In the genomic region with DNA sequence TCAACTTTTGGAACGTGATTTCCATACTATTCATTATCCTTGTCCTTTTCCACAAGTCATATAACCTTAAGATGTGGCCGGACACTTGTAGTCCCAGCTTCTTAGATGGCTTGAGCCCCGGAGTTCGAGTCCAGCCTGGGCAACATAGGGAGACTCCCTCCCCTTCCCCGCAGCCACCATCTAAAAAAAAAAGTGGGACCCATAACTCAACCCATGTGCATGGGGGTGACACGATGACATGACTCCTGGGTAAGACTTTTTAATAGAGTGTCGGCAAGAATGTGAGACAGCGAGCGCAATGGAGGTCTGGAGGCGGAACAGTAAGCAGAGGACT, we compare ENCODE assay signal across 8 cellular contexts. TPM values are rescaled to one million over a fixed set of nuclear protein-coding genes. Genes with fewer than 3 reads are reported as not detected.
DNase-seq lines count a peak whose midpoint lies in the region; ATAC-seq and TF ChIP-seq lines count a peak whose summit lies in the region.

No MANE protein-coding gene starts in this region.

- TF ChIP-seq EP300 in sigmoid colon (IDR thresholded peaks at IDR 0.05): no peak

- H3K27ac ChIP-seq in heart left ventricle (peak overlapping the region; percentile 86 to 99 (median 96)), sigmoid colon (peak overlapping the region; percentile 92 to 95 (median 94))

- peaks cover 57% of the 10 kb centered on the region for H3K36me3 Mint-ChIP-seq in activated T-cell treated with anti-CD3 and anti-CD28 coated beads, Interleukin-2, amount 50 U/mL, for 24 hours (ENCODE audit: low read depth)
- H3K36me3 Mint-ChIP-seq in activated B cell treated with CpG ODN at 0.5 μM for 24 hours (ENCODE audit: low read depth): peaks cover 38% of the 10 kb centered on the region

- TF ChIP-seq CTCF in activated B cell treated with CpG ODN at 0.5 μM for 24 hours (IDR thresholded peaks at IDR 0.05) (no peak), heart left ventricle (IDR thresholded peaks at IDR 0.05) (no peak), sigmoid colon (IDR thresholded peaks at IDR 0.05) (no peak)

- intact Hi-C loops in activated B cell treated with CpG ODN at 0.5 μM for 24 hours (cut with micrococcal nuclease): loop anchor here (5.0 to 10.0 kb wide), 5 partner anchors 89 to 1766 kb away; partner anchors contain the start of genes DUSP10, HLX and TP53BP2
- intact Hi-C loops in heart left ventricle (cut with DNase I): loop anchor here in 4 of 10 donors (2.0 to 10.0 kb wide), 3 partner anchors 69 to 71 kb away; partner anchors contain the start of genes AIDA (in 4 of the 4) and BROX (in 4 of the 4)
- intact Hi-C loops in sigmoid colon (cut with DNase I): no loop called here

- TF ChIP-seq POLR2A in heart left ventricle (IDR thresholded peaks at IDR 0.05) (no peak), sigmoid colon (IDR thresholded peaks at IDR 0.05) (no peak)

- H3K27me3 Mint-ChIP-seq in activated T-cell treated with anti-CD3 and anti-CD28 coated beads, Interleukin-2, amount 50 U/mL, for 24 hours: no peaks in the 10 kb centered on the region
- no peaks in the 10 kb centered on the region for H3K27me3 Mint-ChIP-seq in activated B cell treated with CpG ODN at 0.5 μM for 24 hours

- no peaks in the 10 kb centered on the region for H3K9me3 Mint-ChIP-seq in activated T-cell treated with anti-CD3 and anti-CD28 coated beads, Interleukin-2, amount 50 U/mL, for 24 hours
- no peaks in the 10 kb centered on the region for H3K9me3 Mint-ChIP-seq in activated B cell treated with CpG ODN at 0.5 μM for 24 hours

- H3K4me3 ChIP-seq in heart left ventricle (peak overlapping the region; percentile 58 to 94 (median 80)), sigmoid colon (peak overlapping the region; percentile 68 to 92 (median 81))

- peaks cover 33% of the 10 kb centered on the region for H3K4me1 Mint-ChIP-seq in activated T-cell treated with anti-CD3 and anti-CD28 coated beads, Interleukin-2, amount 50 U/mL, for 24 hours (ENCODE audit: low read depth)
- peaks cover 25% of the 10 kb centered on the region for H3K4me1 Mint-ChIP-seq in activated B cell treated with CpG ODN at 0.5 μM for 24 hours

- 5 to 8% (median 7%) methylated on average over 10 of the region's 10 CpGs for WGBS in heart left ventricle, 4 donors
- WGBS in sigmoid colon, 2 donors: 4 to 6% methylated on average over 10 of the region's 10 CpGs

- POLR2A ChIA-PET in activated B cell treated with CpG ODN at 0.5 μM for 24 hours (lab: Charles Lee): interaction anchor here (0.6 to 3.1 kb wide), 17 partner anchors 9 to 1766 kb away, joined by 3 to 49 read pairs (median 7); partner anchors contain the start of genes AIDA, BROX, FAM177B and TAF1A

- H3K9me3 ChIP-seq in heart left ventricle (no peaks in the 10 kb centered on the region), sigmoid colon (no peaks in the 10 kb centered on the region)

- peaks cover 0 to 50% (median 43%) of the 10 kb centered on the region in 9 donors for H3K36me3 ChIP-seq in heart left ventricle
- H3K36me3 ChIP-seq in sigmoid colon: peaks cover 0 to 32% (median 3%) of the 10 kb centered on the region in 4 donors

- no peaks in the 10 kb centered on the region for H3K27me3 ChIP-seq in heart left ventricle
- H3K27me3 ChIP-seq in sigmoid colon: no peaks in the 10 kb centered on the region

- H3K27ac Mint-ChIP-seq in activated T-cell treated with anti-CD3 and anti-CD28 coated beads, Interleukin-2, amount 50 U/mL, for 24 hours: peak overlapping the region; percentile 97
- H3K27ac Mint-ChIP-seq in activated B cell treated with CpG ODN at 0.5 μM for 24 hours: peak overlapping the region; percentile 99

- CTCF ChIA-PET in activated B cell treated with CpG ODN at 0.5 μM for 24 hours (lab: Charles Lee): interaction anchor here (1.4 to 1.6 kb wide), 2 partner anchors 9 to 178 kb away, joined by 5 to 8 read pairs; no protein-coding TSS in a partner anchor

- peaks cover 0 to 21% (median 12%) of the 10 kb centered on the region in 12 donors for H3K4me1 ChIP-seq in heart left ventricle
- H3K4me1 ChIP-seq in sigmoid colon: peaks cover 0 to 18% (median 7%) of the 10 kb centered on the region in 4 donors

- peak overlapping the region; percentile 99 for H3K4me3 Mint-ChIP-seq in activated T-cell treated with anti-CD3 and anti-CD28 coated beads, Interleukin-2, amount 50 U/mL, for 24 hours
- peak overlapping the region; percentile 100 for H3K4me3 Mint-ChIP-seq in activated B cell treated with CpG ODN at 0.5 μM for 24 hours

- no peak for DNase-seq in activated T-cell treated with anti-CD3 and anti-CD28 coated beads, Interleukin-2, amount 50 U/mL, for 24 hours
- no peak for DNase-seq in activated T-cell treated with anti-CD3 and anti-CD28 coated beads, Interleukin-2, amount 50 U/mL, for 48 hours
- DNase-seq in activated B cell treated with CpG ODN at 0.5 μM for 24 hours (no peak), heart left ventricle (no peak), sigmoid colon (no peak), T1000 (lab: John Stamatoyannopoulos, UW) (no peak), iPS-NIHi11 (ENCODE audit: low spot score) (no peak), COR-L47 (lab: John Stamatoyannopoulos, UW) (no peak)

- ATAC-seq in activated B cell treated with CpG ODN at 0.5 μM for 24 hours (ENCODE audit: low read depth): no peak
- peak in 2 of 4 donors; percentile 15 to 44 for ATAC-seq in heart left ventricle

RNA-seq across cellular contexts. Expression of gene MIA3, which starts 25.7 kb away (rescaled TPM):
- total RNA-seq in activated B cell treated with CpG ODN at 0.5 μM for 24 hours: 58.8 and 83.1 TPM in 2 replicates
- total RNA-seq in heart left ventricle: 10 to 100 TPM; 50.2 to 71.1 (median 61.4) TPM
- 10 to 100 TPM; 20.2 to 48.6 TPM for polyA plus RNA-seq in heart left ventricle
- 10 to 100 TPM; 27.4 to 36.4 (median 31.7) TPM for total RNA-seq in sigmoid colon
- polyA plus RNA-seq in sigmoid colon: 10 to 100 TPM in 1 of 3 donors, 1 to 10 TPM in 2; 5.4 to 27.9 (median 5.8) TPM

RNA-seq across cellular contexts. Expression of gene TAF1A, which starts 53.8 kb away (rescaled TPM):
- total RNA-seq in activated B cell treated with CpG ODN at 0.5 μM for 24 hours (15.2 and 19.1 TPM in 2 replicates), heart left ventricle (1 to 10 TPM in 8 of 9 donors, under 1 TPM in 1; 0.81 to 5.1 (median 1.6) TPM), sigmoid colon (1 to 10 TPM; 2.3 to 7.2 (median 4.8) TPM)
- polyA plus RNA-seq in heart left ventricle (1 to 10 TPM in 1 of 2 donors, under 1 TPM in 1; 0.99 to 2.4 TPM), sigmoid colon (1 to 10 TPM in 2 of 3 donors, under 1 TPM in 1; 0.92 to 3.3 (median 1.2) TPM)
